Comparison of ENCODE assay signal across 1 cellular context in genomic region chr9:96400132-96400910, GRCh38.
TF ChIP-seq lines count a peak whose summit lies in the region.

No MANE protein-coding gene starts in this region.

TF ChIP-seq in GM12878, 131 proteins besides CTCF, POLR2A, EP300 and RAD21:
- TF ChIP-seq CBX3 (IDR thresholded peaks at IDR 0.05; ENCODE audit: borderline replicate concordance, low read depth) (0 out of 2 replicates have a peak, but pooled peaks have one; percentile 72), RAD51 (IDR thresholded peaks at IDR 0.05) (no peak)
